Comparison of ENCODE assay signal across 20 cellular contexts in the genomic region with DNA sequence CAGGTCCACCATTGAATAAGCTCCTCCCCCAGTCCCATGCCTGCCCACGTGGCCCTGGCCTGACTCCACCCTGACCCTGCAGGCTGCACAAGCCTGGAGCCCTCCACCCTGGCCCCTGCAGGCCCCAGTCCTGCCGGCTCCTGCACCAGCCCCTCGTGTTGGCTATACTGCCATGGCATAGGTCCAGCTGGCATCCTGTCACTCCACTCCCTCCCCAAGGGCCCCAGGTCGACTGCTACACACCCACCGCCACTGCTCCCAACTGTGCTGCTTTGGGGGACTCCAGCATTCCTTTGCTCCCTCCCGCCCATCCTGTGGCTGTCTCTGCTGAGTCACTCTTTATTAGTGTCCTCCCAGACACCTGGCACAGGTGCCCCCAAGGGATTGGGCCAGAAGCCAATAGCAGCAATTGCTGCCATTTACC. TPM values are rescaled to one million over a fixed set of nuclear protein-coding genes. Genes with fewer than 3 reads are reported as not detected.
DNase-seq lines count a peak whose midpoint lies in the region; ATAC-seq and TF ChIP-seq lines count a peak whose summit lies in the region.
"Had no signal": no experiment of that assay in that cellular context is flagged by ENCODE, and none has a peak within 500 bp of the region (broad histone marks: within the 10 kb centered on the region; RNA-seq: fewer than 3 reads in every experiment).

No MANE protein-coding gene starts in this region.

- H3K18ac ChIP-seq in mesenchymal stem cell (ENCODE audit: low read depth in 1 of 2, low read length in 2 of 2), result no peak overlapping the region

- H3K4me3 ChIP-seq in heart left ventricle (no peak overlapping the region), mesenchymal stem cell (ENCODE audit: insufficient read depth in 1 of 2, low read depth in 1 of 2, low read length in 2 of 2) (no peak overlapping the region)
- H3K4me3 ChIP-seq: ascending aorta, gastrocnemius medialis, lung, MG63 had no signal

- intact Hi-C loops in cardiac septum (cut with DNase I) (no loop called here), heart left ventricle (cut with DNase I) (no loop called here)

- H2BK5ac ChIP-seq in mesenchymal stem cell (ENCODE audit: low read depth, low read length, poor library complexity, severe bottlenecking), result no peak overlapping the region

- peak overlapping the region; percentile 16 for H4K91ac ChIP-seq in mesenchymal stem cell (ENCODE audit: low read length)

- H3K4me2 ChIP-seq in mesenchymal stem cell (ENCODE audit: low read length, poor library complexity, severe bottlenecking), result no peak overlapping the region

- ATAC-seq in heart left ventricle (no peak), GM19035 (IDR thresholded peaks at IDR 0.05; ENCODE audit: unreplicated experiment) (no peak)
- ATAC-seq: CD8-positive, alpha-beta T cell; gastrocnemius medialis; naive thymus-derived CD8-positive, alpha-beta T cell; SK-N-SH treated with all-trans-retinoic acid at 6 μM for 48 hours; stimulated activated effector memory CD8-positive, alpha-beta T cell treated with anti-CD3 and anti-CD28 coated beads, Interleukin-12 subunit alpha, Interleukin-12 subunit beta, amount 100 ng/mL, for 72 hours had no signal

- H4K8ac ChIP-seq in mesenchymal stem cell (ENCODE audit: low read length), result peak overlapping the region; percentile 31

- no peaks in the 10 kb centered on the region for H3K9me3 ChIP-seq in heart left ventricle
- no peaks in the 10 kb centered on the region for H3K9me3 ChIP-seq in mesenchymal stem cell (ENCODE audit: control insufficient read depth, low read length)
- H3K9me3 ChIP-seq: ascending aorta, gastrocnemius medialis, MG63 had no signal

- H2BK12ac ChIP-seq in mesenchymal stem cell (ENCODE audit: low read length in 2 of 2), result no peak overlapping the region

- H3K27me3 ChIP-seq in heart left ventricle (no peaks in the 10 kb centered on the region), mesenchymal stem cell (ENCODE audit: control insufficient read depth in 1 of 2, insufficient read depth in 1 of 2, low read length in 2 of 2) (no peaks in the 10 kb centered on the region)
- H3K27me3 ChIP-seq: ascending aorta, gastrocnemius medialis, MG63 had no signal

- no peak overlapping the region for H3K23ac ChIP-seq in mesenchymal stem cell (ENCODE audit: low read length in 2 of 2)

- POLR2A ChIA-PET in RWPE1 (lab: Yijun Ruan, JAX; ENCODE audit: low non-redundant PET), result interaction anchor here (0.6 kb wide), 1 partner anchor 41 kb away, joined by 12 read pairs; no protein-coding TSS in a partner anchor

- H3K4me1 ChIP-seq in heart left ventricle, result peaks cover 0 to 17% (median 2%) of the 10 kb centered on the region in 12 donors
- peaks cover 32% of the 10 kb centered on the region for H3K4me1 ChIP-seq in mesenchymal stem cell (ENCODE audit: control insufficient read depth, insufficient read depth, low read depth, low read length)
- H3K4me1 ChIP-seq: ascending aorta, gastrocnemius medialis had no signal

- no peaks in the 10 kb centered on the region for H3K79me1 ChIP-seq in mesenchymal stem cell (replicated peaks; ENCODE audit: low read length, poor library complexity, severe bottlenecking)

- peak overlapping the region; percentile 42 for H2AK5ac ChIP-seq in mesenchymal stem cell (ENCODE audit: low read length, severe bottlenecking)

- WGBS in heart left ventricle, 4 donors, result 31 to 43% (median 34%) methylated on average over 6 of the region's 6 CpGs
- 81% methylated on average over 6 of the region's 6 CpGs for WGBS in mesenchymal stem cell

- H2BK15ac ChIP-seq in mesenchymal stem cell (ENCODE audit: low read depth, poor library complexity, severe bottlenecking), result peak overlapping the region; percentile 12

- no peak overlapping the region for H3K27ac ChIP-seq in heart left ventricle
- peak overlapping the region; percentile 71 for H3K27ac ChIP-seq in RWPE1
- H3K27ac ChIP-seq in mesenchymal stem cell (ENCODE audit: low read length, poor library complexity, severe bottlenecking), result no peak overlapping the region
- H3K27ac ChIP-seq: ascending aorta, gastrocnemius medialis had no signal

- H2BK120ac ChIP-seq in mesenchymal stem cell (ENCODE audit: low read depth, low read length), result no peak overlapping the region

- H3K36me3 ChIP-seq in heart left ventricle (no peaks in the 10 kb centered on the region), mesenchymal stem cell (ENCODE audit: control insufficient read depth in 1 of 2, insufficient read depth in 2 of 2, low read depth in 1 of 2, low read length in 2 of 2) (no peaks in the 10 kb centered on the region)
- H3K36me3 ChIP-seq: ascending aorta, gastrocnemius medialis, MG63 had no signal

- no peak overlapping the region for H2AFZ ChIP-seq in mesenchymal stem cell (ENCODE audit: low read depth, low read length)

- TF ChIP-seq CTCF in heart left ventricle (IDR thresholded peaks at IDR 0.05) (no peak), RWPE1 (conservative IDR thresholded peaks at IDR 0.05; ENCODE audit: low read depth) (no peak)

- DNase-seq in cardiac septum (ENCODE audit: low spot score), result peak; percentile 58
- DNase-seq in heart left ventricle, result no peak
- DNase-seq in RWPE1 (ENCODE audit: low spot score), result peak; percentile 70
- no peak for DNase-seq in mesenchymal stem cell
- no peak for DNase-seq in AG20443 (ENCODE audit: low spot score)
- DNase-seq in iPS-NIHi7 (ENCODE audit: extremely low spot score), result no peak
- no peak for DNase-seq in NCI-H446 treated with DMSO at 0.1 percent for 48 hours (lab: John Stamatoyannopoulos, UW)
- DNase-seq: activated CD4-positive, alpha-beta T cell treated with anti-CD3 and anti-CD28 coated beads for 4 hours; activated CD8-positive, alpha-beta memory T cell treated with anti-CD3 and anti-CD28 coated beads, Interleukin-2, amount 50 U/mL, for 4 hours; activated naive CD4-positive, alpha-beta T cell treated with Interleukin-2 at 50 U/mL for 16 hours; CD8-positive, alpha-beta T cell; gastrocnemius medialis; MG63; naive thymus-derived CD8-positive, alpha-beta T cell; NCI-H187 had no signal

- H3K9ac ChIP-seq in mesenchymal stem cell (ENCODE audit: low read length), result no peak overlapping the region

- no peak overlapping the region for H3K4ac ChIP-seq in mesenchymal stem cell (ENCODE audit: low read depth in 1 of 2, low read length in 2 of 2)

- CTCF ChIA-PET in RWPE1 (lab: Yijun Ruan, JAX), result interaction anchor here (2.3 kb wide), 1 partner anchor 13 kb away, joined by 5 read pairs; no protein-coding TSS in a partner anchor

- peak overlapping the region in 1 of 2 experiments; percentile 28 for H3K14ac ChIP-seq in mesenchymal stem cell (ENCODE audit: low read length in 2 of 2)

- no peak for TF ChIP-seq POLR2A in heart left ventricle (IDR thresholded peaks at IDR 0.05)

RNA-seq across cellular contexts. Expression of a gene that starts 32.4 kb away (rescaled TPM):
- total RNA-seq in cardiac septum (8.1 TPM), heart left ventricle (10 to 100 TPM; 11.0 to 17.0 (median 13.8) TPM)
- polyA plus RNA-seq in heart left ventricle, result 1 to 10 TPM; 4.7 to 9.0 TPM
- polyA plus RNA-seq in mesenchymal stem cell (2013, experiment 1 of 2), result 3.9 TPM
- polyA plus RNA-seq in mesenchymal stem cell (2013, experiment 2 of 2), result 3.8 TPM
- total RNA-seq: naive thymus-derived CD8-positive, alpha-beta T cell had no signal
- polyA plus RNA-seq: naive thymus-derived CD8-positive, alpha-beta T cell had no signal

Comparison
In these comparisons a context has a peak if more than half of its experiments do, and no peak if none do; other contexts are left out.
1. DNase-seq: peak in cardiac septum (single experiment) and RWPE1 (single experiment); none in heart left ventricle (0 of 5), mesenchymal stem cell (single experiment), AG20443 (single experiment), iPS-NIHi7 (single experiment) and NCI-H446 treated with DMSO at 0.1 percent for 48 hours (single experiment).